In genomic region chr1:244158039-244158438, GRCh38 we compare ENCODE assay signal across 28 cellular contexts.
"Had no signal": no experiment of that assay in that cellular context is flagged by ENCODE, and none has a peak within 500 bp of the region (broad histone marks: within the 10 kb centered on the region; RNA-seq: fewer than 3 reads in every experiment).

No MANE protein-coding gene starts in this region.

- H3K9me3 Mint-ChIP-seq: dendritic cell treated with granulocyte-macrophage colony-stimulating factor and Interleukin-4, amounts not matched to agents 40 ng/mL and 50 ng/mL, for 4 days; effector memory CD8-positive, alpha-beta T cell; endodermal cell had no signal

- FAIRE-seq: endometrium, endothelial cell of umbilical vein, frontal cortex had no signal

- H3K4me3 ChIP-seq: coronary artery, dorsolateral prefrontal cortex, esophagus muscularis mucosa, esophagus squamous epithelium, gastrocnemius medialis, gastroesophageal sphincter, heart left ventricle, heart right ventricle, hepatocyte had no signal

- H3K9me3 ChIP-seq: esophagus muscularis mucosa, esophagus squamous epithelium, gastrocnemius medialis, gastroesophageal sphincter, heart left ventricle, heart right ventricle had no signal

- H2AFZ ChIP-seq: hepatocyte had no signal

- ATAC-seq: effector memory CD8-positive, alpha-beta T cell; esophagus mucosa; foreskin keratinocyte; gastrocnemius medialis; gastroesophageal sphincter; heart left ventricle; heart right ventricle had no signal

- H3K4me3 Mint-ChIP-seq: dendritic cell treated with granulocyte-macrophage colony-stimulating factor and Interleukin-4, amounts not matched to agents 40 ng/mL and 50 ng/mL, for 4 days; effector memory CD8-positive, alpha-beta T cell; endodermal cell had no signal

- H3K36me3 ChIP-seq: esophagus muscularis mucosa, esophagus squamous epithelium, gastrocnemius medialis, gastroesophageal sphincter, heart left ventricle, heart right ventricle had no signal

- H3K27ac Mint-ChIP-seq: dendritic cell treated with granulocyte-macrophage colony-stimulating factor and Interleukin-4, amounts not matched to agents 40 ng/mL and 50 ng/mL, for 4 days; effector memory CD8-positive, alpha-beta T cell; endodermal cell had no signal

- H3K4me1 ChIP-seq: esophagus squamous epithelium had no signal

- H3K27me3 ChIP-seq: dorsolateral prefrontal cortex, esophagus muscularis mucosa, foreskin keratinocyte, gastrocnemius medialis, gastroesophageal sphincter, heart left ventricle, heart right ventricle, hepatocyte had no signal

- DNase-seq: cortex of kidney; dermis blood vessel endothelial cell; dorsolateral prefrontal cortex; effector CD4-positive, alpha-beta T cell; effector CD8-positive, alpha-beta T cell; effector memory CD4-positive, alpha-beta T cell; effector memory CD8-positive, alpha-beta T cell; endodermal cell; erythroblast; esophagus squamous epithelium; foreskin fibroblast; foreskin keratinocyte; foreskin melanocyte; gastrocnemius medialis; glutamatergic neuron; heart left ventricle; heart right ventricle; hippocampal formation had no signal

- H3K79me2 ChIP-seq: hepatocyte had no signal

- H3K4me2 ChIP-seq: hepatocyte had no signal

- H3K27ac ChIP-seq: coronary artery, dorsolateral prefrontal cortex, epithelial cell of prostate, esophagus muscularis mucosa, esophagus squamous epithelium, foreskin keratinocyte, gastrocnemius medialis, gastroesophageal sphincter, heart left ventricle, heart right ventricle, hepatocyte had no signal
